8 cellular contexts compared by ENCODE assay signal in genomic region chr6:161694995-161695394, GRCh38.
A peak's percentile ranks its signal among the peaks of the same experiment; 100 is the strongest.
DNase-seq lines count a peak whose midpoint lies in the region; ATAC-seq and TF ChIP-seq lines count a peak whose summit lies in the region.

No MANE protein-coding gene starts in this region.

- no peaks in the 10 kb centered on the region for H3K79me2 ChIP-seq in HCT116 (ENCODE audit: insufficient read depth, low read length)

- RAD21 ChIA-PET in HCT116 (lab: Charles Lee; ENCODE audit: low non-redundant PET in 1 of 2, low total read pairs in 2 of 2, uncharacterized antibody in 2 of 2, unreplicated experiment in 2 of 2): interaction anchor here (1.0 kb wide), 2 partner anchors 277 kb away, joined by 3 to 4 read pairs; no protein-coding TSS in a partner anchor

- no peak overlapping the region for H3K4me2 ChIP-seq in HCT116 (ENCODE audit: low read length)

- H3K9me3 ChIP-seq in HCT116 (ENCODE audit: control insufficient read depth in 1 of 2, insufficient read depth in 1 of 2, low read depth in 1 of 2, low read length in 2 of 2): no peaks in the 10 kb centered on the region
- no peaks in the 10 kb centered on the region for H3K9me3 ChIP-seq in WERI-Rb-1 (ENCODE audit: severe bottlenecking)
- no peaks in the 10 kb centered on the region for H3K9me3 ChIP-seq in right lobe of liver

- ATAC-seq in HCT116: peak; percentile 87
- ATAC-seq in right lobe of liver: peak; percentile 89 to 92 (median 91)

- 40% methylated on average over 3 of the region's 3 CpGs for WGBS in right lobe of liver (ENCODE audit: insufficient coverage, low coverage, low lambda C conversion rate, missing lambda C conversion rate)

- POLR2A ChIA-PET in HCT116 (lab: Charles Lee): no interaction called here

- CTCF ChIA-PET in HCT116 (lab: Charles Lee): interaction anchor here (1.0 kb wide), 1 partner anchor 277 kb away, joined by 10 read pairs; no protein-coding TSS in a partner anchor

- TF ChIP-seq POLR2A in HCT116 (IDR thresholded peaks at IDR 0.05; ENCODE audit: borderline replicate concordance, extremely low read depth, insufficient read depth, insufficient read length): no peak
- no peak for TF ChIP-seq POLR2A in right lobe of liver (IDR thresholded peaks at IDR 0.05)

- DNase-seq in DMS53 treated with DMSO at 0.1 percent for 48 hours (lab: John Stamatoyannopoulos, UW; ENCODE audit: unreplicated experiment) (peak; percentile 1), HCT116 (ENCODE audit: low read depth, low spot score) (peak; percentile 7), WERI-Rb-1 (peak; percentile 27), right lobe of liver (no peak), SK-N-DZ (ENCODE audit: low spot score) (no peak), NCI-H128 (lab: John Stamatoyannopoulos, UW; ENCODE audit: unreplicated experiment) (no peak), Ammon's horn (ENCODE audit: low spot score) (no peak)
- no peak for DNase-seq in activated effector memory CD4-positive, alpha-beta T cell treated with Interleukin-2 at 50 U/mL for 16 hours

- no TSS peak for BruUV-seq in HCT116 (replicated peaks; lab: Mats Ljungman, UMichigan)

- H3K27ac ChIP-seq in HCT116 (ENCODE audit: low read depth, low read length) (no peak overlapping the region), WERI-Rb-1 (no peak overlapping the region), right lobe of liver (no peak overlapping the region)

- H3K9ac ChIP-seq in HCT116 (ENCODE audit: low read length): no peak overlapping the region

- H3K36me3 ChIP-seq in HCT116 (ENCODE audit: control insufficient read depth in 1 of 2, insufficient read depth in 2 of 2, low read length in 2 of 2) (no peaks in the 10 kb centered on the region), WERI-Rb-1 (no peaks in the 10 kb centered on the region), right lobe of liver (no peaks in the 10 kb centered on the region)

- TF ChIP-seq CTCF in HCT116 (IDR thresholded peaks at IDR 0.05 in 2 of 3, conservative IDR thresholded peaks at IDR 0.05 in 1 of 3; ENCODE audit: borderline replicate concordance in 1 of 3, insufficient read depth in 1 of 3, low read depth in 2 of 3, low read length in 2 of 3) (peak; percentile 40 to 55 (median 55)), WERI-Rb-1 (IDR thresholded peaks at IDR 0.05; ENCODE audit: low read depth, low read length) (peak; percentile 50), right lobe of liver (IDR thresholded peaks at IDR 0.05) (peak; percentile 57 to 77 (median 65))

- H3K4me1 ChIP-seq in HCT116 (ENCODE audit: control insufficient read depth in 1 of 2, insufficient read depth in 2 of 2, low read length in 2 of 2) (no peaks in the 10 kb centered on the region), right lobe of liver (no peaks in the 10 kb centered on the region)

- intact Hi-C loops in HCT116 (cut with micrococcal nuclease) (loop anchor here (2.0 kb wide), 2 partner anchors 276 to 300 kb away; no protein-coding TSS in a partner anchor), right lobe of liver (cut with DNase I) (loop anchor here in 1 of 2 donors (10.0 kb wide), 1 partner anchor 280 kb away; no protein-coding TSS in a partner anchor)

- H3K27me3 ChIP-seq in HCT116 (ENCODE audit: insufficient read depth, low read length): no peaks in the 10 kb centered on the region
- no peaks in the 10 kb centered on the region for H3K27me3 ChIP-seq in WERI-Rb-1 (ENCODE audit: insufficient read depth, low read depth, severe bottlenecking)
- H3K27me3 ChIP-seq in right lobe of liver: no peaks in the 10 kb centered on the region

- no peak overlapping the region for H2AFZ ChIP-seq in HCT116 (ENCODE audit: low read depth, low read length, poor library complexity, severe bottlenecking)

- peak; percentile 65 for TF ChIP-seq RAD21 in HCT116 (IDR thresholded peaks at IDR 0.05; ENCODE audit: low read depth)

- no peaks in the 10 kb centered on the region for H3K9me2 ChIP-seq in HCT116 (ENCODE audit: insufficient read depth)

- H3K4me3 ChIP-seq in HCT116 (replicated peaks in 1 of 2; ENCODE audit: low read depth in 1 of 2, low read length in 2 of 2): no peak overlapping the region
- H3K4me3 ChIP-seq in WERI-Rb-1 (ENCODE audit: low read depth, low read length): no peak overlapping the region
- H3K4me3 ChIP-seq in right lobe of liver: no peak overlapping the region

- H4K20me1 ChIP-seq in HCT116 (ENCODE audit: insufficient read depth): no peaks in the 10 kb centered on the region

TF ChIP-seq in HCT116, 20 proteins besides CTCF, POLR2A, EP300 and RAD21:
- no peak for TF ChIP-seq TCF7L2 (IDR thresholded peaks at IDR 0.05; ENCODE audit: borderline replicate concordance, extremely low read depth, insufficient read depth, insufficient read length)
- TF ChIP-seq FOSL1 (IDR thresholded peaks at IDR 0.05; ENCODE audit: low read depth): no peak
- no peak for TF ChIP-seq EZH2phosphoT487 (IDR thresholded peaks at IDR 0.05; ENCODE audit: borderline replicate concordance)
- TF ChIP-seq POLR2AphosphoS5 (IDR thresholded peaks at IDR 0.05; ENCODE audit: low read depth, low read length): no peak
- no peak for TF ChIP-seq SP1 (IDR thresholded peaks at IDR 0.05; ENCODE audit: low read depth)
- no peak for TF ChIP-seq REST (IDR thresholded peaks at IDR 0.05; ENCODE audit: low read depth)
- no peak for TF ChIP-seq ELF1 (IDR thresholded peaks at IDR 0.05; ENCODE audit: borderline replicate concordance, low read depth)
- TF ChIP-seq CBX3 (IDR thresholded peaks at IDR 0.05; ENCODE audit: low read depth): no peak
- no peak for TF ChIP-seq ZBTB33 (IDR thresholded peaks at IDR 0.05; ENCODE audit: extremely low read depth, insufficient replicate concordance, low read length)

Comparison
In these comparisons a context has a peak if more than half of its experiments do, and no peak if none do; other contexts are left out.
1. DNase-seq: peak in DMS53 treated with DMSO at 0.1 percent for 48 hours (single experiment), HCT116 (single experiment) and WERI-Rb-1 (single experiment); none in right lobe of liver (0 of 3), SK-N-DZ (single experiment), NCI-H128 (single experiment), activated effector memory CD4-positive, alpha-beta T cell treated with Interleukin-2 at 50 U/mL for 16 hours (single experiment) and Ammon's horn (single experiment).
2. Peak in every context shown above with its lines, with median percentiles within 50 percentile points of each other: CTCF ChIP-seq.